ENCODE assay signal across 9 cellular contexts in genomic region chr1:209808059-209808494, GRCh38. TPM values are rescaled to one million over a fixed set of nuclear protein-coding genes. Genes with fewer than 3 reads are reported as not detected.
DNase-seq lines count a peak whose midpoint lies in the region; ATAC-seq lines count a peak whose summit lies in the region.
"Had no signal": no experiment of that assay in that cellular context is flagged by ENCODE, and none has a peak within 500 bp of the region (broad histone marks: within the 10 kb centered on the region; RNA-seq: fewer than 3 reads in every experiment).

No MANE protein-coding gene starts in this region.

- peak; percentile 60 for ATAC-seq in left colon
- ATAC-seq in activated naive CD4-positive, alpha-beta T cell treated with anti-CD3 and anti-CD28 coated beads, Interleukin-2, amount 50 U/mL, for 72 hours: no peak

- no peaks in the 10 kb centered on the region for H3K36me3 Mint-ChIP-seq in activated naive CD4-positive, alpha-beta T cell treated with anti-CD3 and anti-CD28 coated beads, Interleukin-2, amount 50 U/mL, for 72 hours
- H3K36me3 Mint-ChIP-seq: activated naive CD8-positive, alpha-beta T cell had no signal

- intact Hi-C loops in left colon (cut with DNase I, micrococcal nuclease): no loop called here

- H3K27ac Mint-ChIP-seq in activated naive CD4-positive, alpha-beta T cell treated with anti-CD3 and anti-CD28 coated beads, Interleukin-2, amount 50 U/mL, for 72 hours: no peak overlapping the region
- H3K27ac Mint-ChIP-seq: activated naive CD8-positive, alpha-beta T cell had no signal

- DNase-seq in DMS 273 treated with DMSO at 0.1 percent for 48 hours (lab: John Stamatoyannopoulos, UW): peak; percentile 40
- DNase-seq in NCI-H2029 treated with DMSO at 0.1 percent for 48 hours (lab: John Stamatoyannopoulos, UW): peak; percentile 68
- peak; percentile 66 for DNase-seq in brain pericyte (ENCODE audit: low read depth, low spot score)
- peak; percentile 47 to 77 for DNase-seq in left colon
- no peak for DNase-seq in stimulated activated CD4-positive, alpha-beta T cell treated with anti-CD3 and anti-CD28 coated beads, Interleukin-12 subunit alpha, Interleukin-12 subunit beta, amount 100 ng/mL, for 4 hours
- no peak for DNase-seq in activated CD4-positive, alpha-beta T cell treated with anti-CD3 and anti-CD28 coated beads, Interleukin-2, amount 50 U/mL, for 4 hours
- no peak for DNase-seq in activated naive CD4-positive, alpha-beta T cell treated with anti-CD3 and anti-CD28 coated beads, Interleukin-2, amount 50 U/mL, for 72 hours (ENCODE audit: low spot score in 2 of 2)
- no peak for DNase-seq in pons (ENCODE audit: low spot score)

- H3K9me3 Mint-ChIP-seq in activated naive CD4-positive, alpha-beta T cell treated with anti-CD3 and anti-CD28 coated beads, Interleukin-2, amount 50 U/mL, for 72 hours: no peaks in the 10 kb centered on the region

RNA-seq across cellular contexts. Expression of gene IRF6, which starts 2.1 kb away (rescaled TPM):
- 100 to 1,000 TPM in 1 of 2 donors, 10 to 100 TPM in 1; 92.8 to 132 TPM for total RNA-seq in left colon
- total RNA-seq in activated naive CD4-positive, alpha-beta T cell treated with anti-CD3 and anti-CD28 coated beads, Interleukin-2, amount 50 U/mL, for 72 hours: 1 to 10 TPM; 1.0 to 1.8 TPM

RNA-seq across cellular contexts. Expression of gene UTP25, which starts 19.7 kb away (rescaled TPM):
- 1 to 10 TPM; 4.8 to 6.2 TPM for total RNA-seq in left colon
- total RNA-seq in activated naive CD4-positive, alpha-beta T cell treated with anti-CD3 and anti-CD28 coated beads, Interleukin-2, amount 50 U/mL, for 72 hours: 10 to 100 TPM; 11.3 to 11.4 TPM

RNA-seq across cellular contexts. Expression of gene C1orf74, which starts 23.7 kb away (rescaled TPM):
- total RNA-seq in left colon: 1 to 10 TPM; 2.0 to 4.5 TPM
- total RNA-seq in activated naive CD4-positive, alpha-beta T cell treated with anti-CD3 and anti-CD28 coated beads, Interleukin-2, amount 50 U/mL, for 72 hours: 1 to 10 TPM; 3.5 to 4.9 TPM

RNA-seq across cellular contexts. Expression of gene TRAF3IP3, which starts 52.2 kb away (rescaled TPM):
- total RNA-seq in left colon: 1 to 10 TPM; 2.3 to 4.4 TPM
- total RNA-seq in activated naive CD4-positive, alpha-beta T cell treated with anti-CD3 and anti-CD28 coated beads, Interleukin-2, amount 50 U/mL, for 72 hours: 100 to 1,000 TPM; 108 to 158 TPM

Comparison
In these comparisons a context has a peak if more than half of its experiments do, and no peak if none do; other contexts are left out.
1. DNase-seq: peak in DMS 273 treated with DMSO at 0.1 percent for 48 hours (single experiment), NCI-H2029 treated with DMSO at 0.1 percent for 48 hours (single experiment), brain pericyte (single experiment) and left colon (2 of 2); none in stimulated activated CD4-positive, alpha-beta T cell treated with anti-CD3 and anti-CD28 coated beads, Interleukin-12 subunit alpha, Interleukin-12 subunit beta, amount 100 ng/mL, for 4 hours (single experiment), activated CD4-positive, alpha-beta T cell treated with anti-CD3 and anti-CD28 coated beads, Interleukin-2, amount 50 U/mL, for 4 hours (0 of 2), activated naive CD4-positive, alpha-beta T cell treated with anti-CD3 and anti-CD28 coated beads, Interleukin-2, amount 50 U/mL, for 72 hours (0 of 2) and pons (single experiment).
2. RNA of gene IRF6, which starts 2.1 kb away (total RNA-seq): 92.8 to 132 TPM in left colon; 1.0 to 1.8 TPM in activated naive CD4-positive, alpha-beta T cell treated with anti-CD3 and anti-CD28 coated beads, Interleukin-2, amount 50 U/mL, for 72 hours; every median in the first group is over 10 times any median in the second.